Comparison of ENCODE assay signal across 31 cellular contexts in the genomic region with DNA sequence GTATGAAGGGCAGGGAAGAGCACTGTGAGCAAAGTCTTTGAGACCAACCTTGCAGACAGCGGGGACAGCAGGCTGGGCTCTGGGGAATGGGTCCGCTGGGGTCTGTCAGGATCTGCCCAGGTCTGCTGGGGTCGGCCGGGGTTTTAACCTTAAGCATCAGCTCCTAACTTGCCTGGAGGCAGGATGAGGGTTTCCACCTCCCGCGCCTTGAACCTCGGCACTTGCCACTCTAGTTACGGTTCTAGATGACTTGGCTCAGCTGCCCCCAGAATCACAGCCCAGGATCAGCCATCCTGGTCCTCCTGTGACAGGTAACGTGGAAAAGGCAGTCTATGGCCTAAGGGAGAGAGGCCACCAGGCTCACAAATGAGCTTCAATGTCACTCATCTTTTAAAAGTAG.
"Had no signal": no experiment of that assay in that cellular context is flagged by ENCODE, and none has a peak within 500 bp of the region (broad histone marks: within the 10 kb centered on the region; RNA-seq: fewer than 3 reads in every experiment).

No MANE protein-coding gene starts in this region.

- H3K27ac ChIP-seq: brain microvascular endothelial cell, VCaP had no signal

- H3K36me3 ChIP-seq: brain microvascular endothelial cell, MG63 had no signal

- DNase-seq: activated B cell treated with CpG ODN at 0.5 μM for 24 hours; activated CD4-positive, alpha-beta memory T cell treated with anti-CD3 and anti-CD28 coated beads for 36 hours; activated CD4-positive, alpha-beta T cell treated with anti-CD3 and anti-CD28 coated beads for 4 hours; activated CD4-positive, alpha-beta T cell treated with anti-CD3 and anti-CD28 coated beads, Interleukin-2, amount 50 U/mL, for 1 hour; activated CD4-positive, CD25-positive, alpha-beta regulatory T cell treated with anti-CD3 and anti-CD28 coated beads, Interleukin-2, amount 50 U/mL, for 72 hours; activated CD8-positive, alpha-beta memory T cell treated with anti-CD3 and anti-CD28 coated beads, Interleukin-2, amount 50 U/mL, for 4 hours; activated gamma-delta T cell treated with Interleukin-2 at 50 U/mL for 16 hours; activated naive CD4-positive, alpha-beta T cell treated with anti-CD3 and anti-CD28 coated beads for 36 hours; activated naive CD8-positive, alpha-beta T cell treated with anti-CD3 and anti-CD28 coated beads, Interleukin-2, amount 50 U/mL, for 24 hours; activated T-cell treated with anti-CD3 and anti-CD28 coated beads for 4 hours; activated T-cell treated with anti-CD3 and anti-CD28 coated beads, Interleukin-2, amount 50 U/mL, for 4 hours; amniotic stem cell; brain microvascular endothelial cell; Kasumi-1; KG1; MG63; NCI-H1048; NCI-H1105 treated with DMSO at 0.1 percent for 48 hours; NCI-H1436 treated with DMSO at 0.1 percent for 48 hours; NCI-H1694 treated with DMSO at 0.1 percent for 48 hours; NCI-H2029; NCI-H345; NCI-H524 treated with DMSO at 0.1 percent for 48 hours; NCI-H748 treated with DMSO at 0.1 percent for 48 hours; NK-92 treated with Interleukin-12 subunit alpha and Interleukin-12 subunit beta, amount 100 ng/mL, for 24 hours; Right ventricle myocardium superior; SW 1271; T-helper 1 cell; T-helper 2 cell; T-helper 9 cell had no signal

- ATAC-seq: activated naive CD8-positive, alpha-beta T cell treated with anti-CD3 and anti-CD28 coated beads, Interleukin-2, amount 50 U/mL, for 24 hours; activated T-cell treated with anti-CD3 and anti-CD28 coated beads, Interleukin-2, amount 50 U/mL, for 4 hours had no signal

- H3K9me3 ChIP-seq: MG63 had no signal

- H3K27me3 ChIP-seq: brain microvascular endothelial cell, MG63 had no signal

- H3K4me3 ChIP-seq: MG63 had no signal
